In genomic region chr1:45488978-45489377, GRCh38 we compare ENCODE assay signal across 15 cellular contexts. TPM values are rescaled to one million over a fixed set of nuclear protein-coding genes. Genes with fewer than 3 reads are reported as not detected.
DNase-seq lines count a peak whose midpoint lies in the region; ATAC-seq, FAIRE-seq and TF ChIP-seq lines count a peak whose summit lies in the region.
"Had no signal": no experiment of that assay in that cellular context is flagged by ENCODE, and none has a peak within 500 bp of the region (broad histone marks: within the 10 kb centered on the region; RNA-seq: fewer than 3 reads in every experiment).

No MANE protein-coding gene starts in this region.

- peak overlapping the region; percentile 91 for H3K4me3 ChIP-seq in GM23338
- no peak overlapping the region for H3K4me3 ChIP-seq in SU-DHL-6 (ENCODE audit: insufficient read depth, low read length, poor library complexity, severe bottlenecking)
- no peak overlapping the region for H3K4me3 ChIP-seq in HepG2 (replicated peaks in 1 of 3; ENCODE audit: insufficient read depth in 1 of 3, low read depth in 2 of 3, low read length in 3 of 3)

- H3K9ac ChIP-seq in SU-DHL-6 (ENCODE audit: low read length) (no peak overlapping the region), HepG2 (ENCODE audit: insufficient read depth, low read depth, low read length) (no peak overlapping the region)

- ATAC-seq in GM23338 (no peak), HepG2 (no peak)

- H3K4me1 ChIP-seq in GM23338 (ENCODE audit: insufficient read depth): peaks cover 7% of the 10 kb centered on the region; the same call in 1 of the 2 replicates
- peaks cover 29% of the 10 kb centered on the region for H3K4me1 ChIP-seq in HepG2 (ENCODE audit: insufficient read depth, low read length)

- H3K4me1 Mint-ChIP-seq in GM23338: peaks cover 5% of the 10 kb centered on the region; the same call in 2 of the 3 replicates

- H3K27me3 ChIP-seq in GM23338 (ENCODE audit: insufficient read depth): peaks cover 8% of the 10 kb centered on the region; the same call in 1 of the 2 replicates
- H3K27me3 ChIP-seq in SU-DHL-6 (ENCODE audit: low read length): no peaks in the 10 kb centered on the region
- H3K27me3 ChIP-seq in HepG2 (ENCODE audit: control insufficient read depth in 1 of 2, insufficient read depth in 2 of 2, low read length in 2 of 2): no peaks in the 10 kb centered on the region; a peak in 1 of 5 replicates
- H3K27me3 ChIP-seq: neutrophil had no signal

- H3K9me2 ChIP-seq in GM23338 (ENCODE audit: insufficient read depth): no peaks in the 10 kb centered on the region
- H3K9me2 ChIP-seq in SU-DHL-6 (replicated peaks; ENCODE audit: insufficient read depth, low read length): no peaks in the 10 kb centered on the region

- H2AFZ ChIP-seq in GM23338 (no peak overlapping the region), SU-DHL-6 (ENCODE audit: low read depth, low read length, severe bottlenecking) (no peak overlapping the region), HepG2 (ENCODE audit: low read length) (no peak overlapping the region)

- H3K4me2 ChIP-seq in GM23338 (peak overlapping the region; percentile 100), SU-DHL-6 (ENCODE audit: low read depth, low read length, poor library complexity, severe bottlenecking) (peak overlapping the region; percentile 79), HepG2 (ENCODE audit: low read depth, low read length) (peak overlapping the region; percentile 73)

- POLR2A ChIA-PET in HepG2 (lab: Yijun Ruan, JAX): interaction anchor here (0.9 to 5.3 kb wide), 4 partner anchors 12 to 477 kb away, joined by 3 to 51 read pairs (median 26); partner anchors contain the start of genes CCDC163, MMACHC, MUTYH and PRDX1

- 90% methylated on average over 8 of the region's 8 CpGs for WGBS in HepG2 (ENCODE audit: low lambda C conversion rate)

- no TSS peak for BruUV-seq in HepG2 (replicated peaks; lab: Mats Ljungman, UMichigan)

- H3F3A ChIP-seq in GM23338 (replicated peaks; ENCODE audit: low read depth): peaks cover 3% of the 10 kb centered on the region; the same call in 1 of the 2 replicates
- peaks cover 16% of the 10 kb centered on the region for H3F3A ChIP-seq in SU-DHL-6 (ENCODE audit: insufficient read depth)

- H4K20me1 ChIP-seq in GM23338 (replicated peaks; ENCODE audit: insufficient read depth) (0 out of 2 replicates have a peak, but pooled peaks cover 3% of the 10 kb centered on the region), SU-DHL-6 (ENCODE audit: low read depth, low read length) (no peaks in the 10 kb centered on the region; the same call in 1 of the 2 replicates), HepG2 (ENCODE audit: insufficient read depth, low read length) (no peaks in the 10 kb centered on the region)

- H3K79me2 ChIP-seq in GM23338 (replicated peaks; ENCODE audit: insufficient read depth): peaks cover 26% of the 10 kb centered on the region
- H3K79me2 ChIP-seq in SU-DHL-6 (ENCODE audit: insufficient read depth, low read length): no peaks in the 10 kb centered on the region
- peaks cover 2% of the 10 kb centered on the region for H3K79me2 ChIP-seq in HepG2 (ENCODE audit: insufficient read depth, low read length)

- DNase-seq in SKM-1 treated with dmso at 0.1 percent for 144 hours (lab: John Stamatoyannopoulos, UW; ENCODE audit: unreplicated experiment): peak; percentile 95
- DNase-seq in SKM-1 (lab: John Stamatoyannopoulos, UW; ENCODE audit: unreplicated experiment): no peak
- DNase-seq in GM23338 (ENCODE audit: low spot score): peak; percentile 17
- no peak for DNase-seq in HepG2 (ENCODE audit: low spot score)
- no peak for DNase-seq in epidermal melanocyte (ENCODE audit: insufficient read length, low spot score)
- no peak for DNase-seq in posterior cingulate gyrus
- DNase-seq in cerebellum (ENCODE audit: low spot score): no peak
- DNase-seq: activated CD4-positive, alpha-beta T cell treated with anti-CD3 and anti-CD28 coated beads, Interleukin-2, amount 10 ng/mL, durations not matched to agents 24 days and 14 days; anterior cingulate cortex; erythroblast; islet precursor cell; NCI-H1092 treated with DMSO at 0.1 percent for 48 hours; NCI-H524 had no signal

- H3K27ac Mint-ChIP-seq in GM23338: no peak overlapping the region

- no peak for TF ChIP-seq POLR2A in HepG2 (IDR thresholded peaks at IDR 0.05; ENCODE audit: insufficient read depth in 1 of 2, low read depth in 2 of 2, low read length in 2 of 2)

- TF ChIP-seq CTCF in GM23338 (conservative IDR thresholded peaks at IDR 0.05; ENCODE audit: low read depth in 2 of 2): no peak
- TF ChIP-seq CTCF in SU-DHL-6 (IDR thresholded peaks at IDR 0.05; ENCODE audit: insufficient read depth, low read length, poor library complexity, severe bottlenecking): no peak
- no peak for TF ChIP-seq CTCF in HepG2 (CRISPR knock-in tag; IDR thresholded peaks at IDR 0.05)

- H3K27me3 Mint-ChIP-seq in GM23338 (ENCODE audit: insufficient read depth, low read depth, poor library complexity): no peaks in the 10 kb centered on the region

- no peak for FAIRE-seq in HepG2 (lab: Jason Lieb, UNC)

- H3K9me3 ChIP-seq in SU-DHL-6 (ENCODE audit: insufficient read depth, low read length) (no peaks in the 10 kb centered on the region), HepG2 (ENCODE audit: low read length) (no peaks in the 10 kb centered on the region)
- H3K9me3 ChIP-seq: neutrophil had no signal

- TF ChIP-seq EP300 in HepG2 (IDR thresholded peaks at IDR 0.05; ENCODE audit: low read depth in 2 of 2, low read length in 2 of 2) (no peak), HepG2 (CRISPR knock-in tag; IDR thresholded peaks at IDR 0.05; ENCODE audit: borderline replicate concordance) (no peak)

- H3K27ac ChIP-seq in GM23338 (ENCODE audit: low read depth): no peak overlapping the region
- no peak overlapping the region for H3K27ac ChIP-seq in SU-DHL-6 (ENCODE audit: low read depth, low read length)
- no peak overlapping the region for H3K27ac ChIP-seq in HepG2 (ENCODE audit: extremely low read length, insufficient read depth, low read length)

- H3K36me3 ChIP-seq in GM23338 (ENCODE audit: insufficient read depth) (no peaks in the 10 kb centered on the region), SU-DHL-6 (ENCODE audit: low read length) (no peaks in the 10 kb centered on the region), HepG2 (replicated peaks in 1 of 2; ENCODE audit: control insufficient read depth in 1 of 2, insufficient read depth in 2 of 2, low read length in 2 of 2) (no peaks in the 10 kb centered on the region)
- H3K36me3 ChIP-seq: neutrophil had no signal

- CTCF ChIA-PET in HepG2 (lab: Yijun Ruan, JAX; ENCODE audit: low intra/inter-chr PET ratio, low total read pairs): no interaction called here

- TF ChIP-seq RAD21 in HepG2 (CRISPR knock-in tag; IDR thresholded peaks at IDR 0.05): no peak

- H3K36me3 Mint-ChIP-seq in GM23338 (ENCODE audit: low read depth): no peaks in the 10 kb centered on the region

- in situ Hi-C loops in HepG2 (cut with HindIII; ENCODE audit: extremely low pct_ligation_motif_present, low pct_unique_long_range_greater_than_20kb): no loop called here

- no peak overlapping the region for H3K4me3 Mint-ChIP-seq in GM23338
- H3K4me3 Mint-ChIP-seq: activated CD4-positive, alpha-beta T cell treated with anti-CD3 and anti-CD28 coated beads, Interleukin-2, amount 10 ng/mL, durations not matched to agents 24 days and 14 days had no signal

- no peaks in the 10 kb centered on the region for H3K9me3 Mint-ChIP-seq in GM23338
- H3K9me3 Mint-ChIP-seq: activated CD4-positive, alpha-beta T cell treated with anti-CD3 and anti-CD28 coated beads, Interleukin-2, amount 10 ng/mL, durations not matched to agents 24 days and 14 days had no signal

- intact Hi-C loops in HepG2 (cut with micrococcal nuclease; ENCODE audit: unreplicated experiment): no loop called here
- intact Hi-C loops in posterior cingulate gyrus (cut with DNase I): no loop called here

RNA-seq across cellular contexts. Expression of gene TESK2, which starts 2.0 kb away (rescaled TPM):
- 11.4 and 14.0 TPM in 2 replicates for total RNA-seq in GM23338 (2014; rRNA removed; shearing (Covaris generic))
- polyA plus RNA-seq in GM23338 (2016; fragmentation: Nextera tagmentation; extraction: Ambion mirVana) (5.2 and 6.0 TPM in 2 replicates), HepG2 (2011; rRNA removed) (8.8 and 9.6 TPM in 2 replicates)
- total RNA-seq in HepG2 (2016; rRNA removed; fragmentation: Illumina TruSeq; extraction: Trizol) (5.5 and 6.9 TPM in 2 replicates), cerebellum (0.64 TPM)
- total RNA-seq in HepG2 (2016; cell fraction: cytosol; rRNA removed; fragmentation: Illumina TruSeq; extraction: Trizol; ENCODE audit: low read depth): 2.9 and 3.4 TPM in 2 replicates
- total RNA-seq in HepG2 (2016; cell fraction: insoluble cytoplasmic fraction; rRNA removed; fragmentation: Illumina TruSeq; extraction: Trizol): 5.6 and 6.8 TPM in 2 replicates
- 8.7 and 9.4 TPM in 2 replicates for total RNA-seq in HepG2 (2016; cell fraction: membrane; rRNA removed; fragmentation: Illumina TruSeq; extraction: Trizol)
- total RNA-seq in HepG2 (2016; cell fraction: nucleus; rRNA removed; fragmentation: Illumina TruSeq; extraction: Trizol): 6.2 and 6.8 TPM in 2 replicates
- 9.0 and 9.1 TPM in 2 replicates for polyA plus RNA-seq in HepG2 (2011; cell fraction: cytosol; rRNA removed)
- polyA plus RNA-seq in HepG2 (2011; cell fraction: nucleus; rRNA removed): 10.2 TPM in 2 replicates
- polyA plus RNA-seq in HepG2 (2012): 6.1 and 8.0 TPM in 2 replicates
- polyA plus RNA-seq in HepG2 (2016; cell fraction: cytosol; fragmentation: Illumina TruSeq; extraction: Trizol; ENCODE audit: low read depth): 2.3 and 2.9 TPM in 2 replicates
- 5.0 and 6.3 TPM in 2 replicates for polyA plus RNA-seq in HepG2 (2016; cell fraction: insoluble cytoplasmic fraction; fragmentation: Illumina TruSeq; extraction: Trizol; ENCODE audit: low read depth)
- 6.6 and 6.8 TPM in 2 replicates for polyA plus RNA-seq in HepG2 (2016; cell fraction: membrane; fragmentation: Illumina TruSeq; extraction: Trizol; ENCODE audit: low read depth)
- polyA plus RNA-seq in HepG2 (2016; cell fraction: nucleus; fragmentation: Illumina TruSeq; extraction: Trizol; ENCODE audit: insufficient read depth, low read depth): 8.1 and 8.7 TPM in 2 replicates
- polyA minus RNA-seq in HepG2 (2011; rRNA and poly(A)+ RNA removed; ENCODE audit: low replicate concordance): 4.1 and 11.9 TPM in 2 replicates
- 4.9 and 5.6 TPM in 2 replicates for polyA minus RNA-seq in HepG2 (2011; cell fraction: cytosol; rRNA and poly(A)+ RNA removed)
- 7.0 and 7.3 TPM in 2 replicates for polyA minus RNA-seq in HepG2 (2011; cell fraction: nucleus; rRNA and poly(A)+ RNA removed)

RNA-seq across cellular contexts. Expression of gene CCDC163, which starts 10.9 kb away (rescaled TPM):
- 1.2 and 1.6 TPM in 2 replicates for total RNA-seq in GM23338 (2014; rRNA removed; shearing (Covaris generic))
- polyA plus RNA-seq in GM23338 (2016; fragmentation: Nextera tagmentation; extraction: Ambion mirVana): 4.5 and 4.6 TPM in 2 replicates
- total RNA-seq in HepG2 (2016; rRNA removed; fragmentation: Illumina TruSeq; extraction: Trizol): 4.4 and 5.2 TPM in 2 replicates
- total RNA-seq in HepG2 (2016; cell fraction: cytosol; rRNA removed; fragmentation: Illumina TruSeq; extraction: Trizol; ENCODE audit: low read depth): 1.7 and 2.0 TPM in 2 replicates
- total RNA-seq in HepG2 (2016; cell fraction: insoluble cytoplasmic fraction; rRNA removed; fragmentation: Illumina TruSeq; extraction: Trizol): 3.6 and 5.0 TPM in 2 replicates
- 4.4 and 4.6 TPM in 2 replicates for total RNA-seq in HepG2 (2016; cell fraction: membrane; rRNA removed; fragmentation: Illumina TruSeq; extraction: Trizol)
- 3.7 and 7.2 TPM in 2 replicates for total RNA-seq in HepG2 (2016; cell fraction: nucleus; rRNA removed; fragmentation: Illumina TruSeq; extraction: Trizol)
- polyA plus RNA-seq in HepG2 (2011; rRNA removed): 8.3 and 8.4 TPM in 2 replicates
- polyA plus RNA-seq in HepG2 (2011; cell fraction: cytosol; rRNA removed): 7.4 and 7.9 TPM in 2 replicates
- 9.2 and 10.0 TPM in 2 replicates for polyA plus RNA-seq in HepG2 (2011; cell fraction: nucleus; rRNA removed)
- 3.7 and 3.9 TPM in 2 replicates for polyA plus RNA-seq in HepG2 (2012)
- 1.1 and 2.1 TPM in 2 replicates for polyA plus RNA-seq in HepG2 (2016; cell fraction: cytosol; fragmentation: Illumina TruSeq; extraction: Trizol; ENCODE audit: low read depth)
- 4.7 and 5.7 TPM in 2 replicates for polyA plus RNA-seq in HepG2 (2016; cell fraction: insoluble cytoplasmic fraction; fragmentation: Illumina TruSeq; extraction: Trizol; ENCODE audit: low read depth)
- 3.4 and 4.3 TPM in 2 replicates for polyA plus RNA-seq in HepG2 (2016; cell fraction: membrane; fragmentation: Illumina TruSeq; extraction: Trizol; ENCODE audit: low read depth)
- polyA plus RNA-seq in HepG2 (2016; cell fraction: nucleus; fragmentation: Illumina TruSeq; extraction: Trizol; ENCODE audit: insufficient read depth, low read depth): 12.7 and 14.5 TPM in 2 replicates
- 8.9 and 15.8 TPM in 2 replicates for polyA minus RNA-seq in HepG2 (2011; rRNA and poly(A)+ RNA removed; ENCODE audit: low replicate concordance)
- polyA minus RNA-seq in HepG2 (2011; cell fraction: cytosol; rRNA and poly(A)+ RNA removed): 2.3 and 3.3 TPM in 2 replicates
- 5.3 and 5.6 TPM in 2 replicates for polyA minus RNA-seq in HepG2 (2011; cell fraction: nucleus; rRNA and poly(A)+ RNA removed)
- total RNA-seq in cerebellum: 0.27 TPM

RNA-seq across cellular contexts. Expression of gene MMACHC, which starts 11.1 kb away (rescaled TPM):
- total RNA-seq in GM23338 (2014; rRNA removed; shearing (Covaris generic)): 3.0 and 3.7 TPM in 2 replicates
- polyA plus RNA-seq in GM23338 (2016; fragmentation: Nextera tagmentation; extraction: Ambion mirVana): 4.6 and 4.9 TPM in 2 replicates
- 10.3 and 13.4 TPM in 2 replicates for total RNA-seq in HepG2 (2016; rRNA removed; fragmentation: Illumina TruSeq; extraction: Trizol)
- total RNA-seq in HepG2 (2016; cell fraction: cytosol; rRNA removed; fragmentation: Illumina TruSeq; extraction: Trizol; ENCODE audit: low read depth): 1.7 and 1.8 TPM in 2 replicates
- 9.5 and 12.8 TPM in 2 replicates for total RNA-seq in HepG2 (2016; cell fraction: insoluble cytoplasmic fraction; rRNA removed; fragmentation: Illumina TruSeq; extraction: Trizol)
- total RNA-seq in HepG2 (2016; cell fraction: membrane; rRNA removed; fragmentation: Illumina TruSeq; extraction: Trizol): 6.3 and 6.7 TPM in 2 replicates
- 4.7 and 6.2 TPM in 2 replicates for total RNA-seq in HepG2 (2016; cell fraction: nucleus; rRNA removed; fragmentation: Illumina TruSeq; extraction: Trizol)
- polyA plus RNA-seq in HepG2 (2011; rRNA removed): 11.6 and 12.9 TPM in 2 replicates
- polyA plus RNA-seq in HepG2 (2011; cell fraction: cytosol; rRNA removed): 10.0 and 13.8 TPM in 2 replicates
- 6.5 and 7.9 TPM in 2 replicates for polyA plus RNA-seq in HepG2 (2011; cell fraction: nucleus; rRNA removed)
- 5.7 and 8.2 TPM in 2 replicates for polyA plus RNA-seq in HepG2 (2012)
- polyA plus RNA-seq in HepG2 (2016; cell fraction: cytosol; fragmentation: Illumina TruSeq; extraction: Trizol; ENCODE audit: low read depth): 2.7 and 4.1 TPM in 2 replicates
- 16.0 and 18.0 TPM in 2 replicates for polyA plus RNA-seq in HepG2 (2016; cell fraction: insoluble cytoplasmic fraction; fragmentation: Illumina TruSeq; extraction: Trizol; ENCODE audit: low read depth)
- polyA plus RNA-seq in HepG2 (2016; cell fraction: membrane; fragmentation: Illumina TruSeq; extraction: Trizol; ENCODE audit: low read depth): 9.0 and 9.8 TPM in 2 replicates
- 7.7 and 8.8 TPM in 2 replicates for polyA plus RNA-seq in HepG2 (2016; cell fraction: nucleus; fragmentation: Illumina TruSeq; extraction: Trizol; ENCODE audit: insufficient read depth, low read depth)
- 44.1 and 56.1 TPM in 2 replicates for polyA minus RNA-seq in HepG2 (2011; rRNA and poly(A)+ RNA removed; ENCODE audit: low replicate concordance)
- 11.0 and 11.6 TPM in 2 replicates for polyA minus RNA-seq in HepG2 (2011; cell fraction: cytosol; rRNA and poly(A)+ RNA removed)
- 7.9 and 9.4 TPM in 2 replicates for polyA minus RNA-seq in HepG2 (2011; cell fraction: nucleus; rRNA and poly(A)+ RNA removed)
- total RNA-seq in cerebellum: 3.1 TPM

RNA-seq across cellular contexts. Expression of gene PRDX1, which starts 32.7 kb away (rescaled TPM):
- total RNA-seq in GM23338 (2014; rRNA removed; shearing (Covaris generic)): 1,070 and 1,109 TPM in 2 replicates
- polyA plus RNA-seq in GM23338 (2016; fragmentation: Nextera tagmentation; extraction: Ambion mirVana) (2,149 and 2,351 TPM in 2 replicates), HepG2 (2011; rRNA removed) (550 and 761 TPM in 2 replicates)
- total RNA-seq in HepG2 (2016; rRNA removed; fragmentation: Illumina TruSeq; extraction: Trizol) (1,898 and 2,651 TPM in 2 replicates), cerebellum (175 TPM)
- 648 and 690 TPM in 2 replicates for total RNA-seq in HepG2 (2016; cell fraction: cytosol; rRNA removed; fragmentation: Illumina TruSeq; extraction: Trizol; ENCODE audit: low read depth)
- 1,942 and 2,764 TPM in 2 replicates for total RNA-seq in HepG2 (2016; cell fraction: insoluble cytoplasmic fraction; rRNA removed; fragmentation: Illumina TruSeq; extraction: Trizol)
- total RNA-seq in HepG2 (2016; cell fraction: membrane; rRNA removed; fragmentation: Illumina TruSeq; extraction: Trizol): 688 and 689 TPM in 2 replicates
- total RNA-seq in HepG2 (2016; cell fraction: nucleus; rRNA removed; fragmentation: Illumina TruSeq; extraction: Trizol): 599 and 644 TPM in 2 replicates
- polyA plus RNA-seq in HepG2 (2011; cell fraction: cytosol; rRNA removed): 477 and 587 TPM in 2 replicates
- 93.4 and 123 TPM in 2 replicates for polyA plus RNA-seq in HepG2 (2011; cell fraction: nucleus; rRNA removed)
- 725 and 786 TPM in 2 replicates for polyA plus RNA-seq in HepG2 (2012)
- polyA plus RNA-seq in HepG2 (2016; cell fraction: cytosol; fragmentation: Illumina TruSeq; extraction: Trizol; ENCODE audit: low read depth): 598 and 600 TPM in 2 replicates
- 2,458 and 2,666 TPM in 2 replicates for polyA plus RNA-seq in HepG2 (2016; cell fraction: insoluble cytoplasmic fraction; fragmentation: Illumina TruSeq; extraction: Trizol; ENCODE audit: low read depth)
- polyA plus RNA-seq in HepG2 (2016; cell fraction: membrane; fragmentation: Illumina TruSeq; extraction: Trizol; ENCODE audit: low read depth): 496 and 500 TPM in 2 replicates
- 910 and 953 TPM in 2 replicates for polyA plus RNA-seq in HepG2 (2016; cell fraction: nucleus; fragmentation: Illumina TruSeq; extraction: Trizol; ENCODE audit: insufficient read depth, low read depth)
- polyA minus RNA-seq in HepG2 (2011; rRNA and poly(A)+ RNA removed; ENCODE audit: low replicate concordance): 219 and 566 TPM in 2 replicates
- 202 and 238 TPM in 2 replicates for polyA minus RNA-seq in HepG2 (2011; cell fraction: cytosol; rRNA and poly(A)+ RNA removed)
- 82.1 and 96.2 TPM in 2 replicates for polyA minus RNA-seq in HepG2 (2011; cell fraction: nucleus; rRNA and poly(A)+ RNA removed)

Comparison
In these comparisons a context has a peak if more than half of its experiments do, and no peak if none do; other contexts are left out.
1. DNase-seq: peak in SKM-1 treated with dmso at 0.1 percent for 144 hours (single experiment) and GM23338 (single experiment); none in SKM-1 (single experiment), HepG2 (single experiment), epidermal melanocyte (single experiment), posterior cingulate gyrus (0 of 10) and cerebellum (single experiment).
2. Peak in every context shown above with its lines, with median percentiles within 50 percentile points of each other: H3K4me2 ChIP-seq.